ENCODE assay signal across 17 cellular contexts in genomic region chr14:74835607-74836250, GRCh38. TPM values are rescaled to one million over a fixed set of nuclear protein-coding genes. Genes with fewer than 3 reads are reported as not detected.
DNase-seq lines count a peak whose midpoint lies in the region; ATAC-seq, FAIRE-seq and TF ChIP-seq lines count a peak whose summit lies in the region.
"Had no signal": no experiment of that assay in that cellular context is flagged by ENCODE, and none has a peak within 500 bp of the region (broad histone marks: within the 10 kb centered on the region; RNA-seq: fewer than 3 reads in every experiment).

No MANE protein-coding gene starts in this region.

- TF ChIP-seq EP300 in GM12878 (IDR thresholded peaks at IDR 0.05; ENCODE audit: borderline replicate concordance in 1 of 2, control insufficient read depth in 1 of 2, low read depth in 2 of 2, low read length in 2 of 2), result no peak
- TF ChIP-seq EP300 in tibial nerve (IDR thresholded peaks at IDR 0.05), result no peak

- SMC1A ChIA-PET in GM12878 (lab: Charles Lee; ENCODE audit: uncharacterized antibody, unreplicated experiment), result interaction anchor here (0.7 to 3.4 kb wide), 11 partner anchors 10 to 227 kb away, joined by 3 to 11 read pairs (median 3); partner anchors contain the start of gene YLPM1

- 0 out of 2 replicates have a peak overlapping the region, but pooled peaks have one; percentile 11 for H3K9ac ChIP-seq in GM12878 (ENCODE audit: control insufficient read depth, insufficient read depth, low read length)

- POLR2A ChIA-PET in GM12878 (lab: Charles Lee), result interaction anchor here (0.5 to 0.6 kb wide), 4 partner anchors 48 to 1047 kb away, joined by 3 to 4 read pairs (median 3); no protein-coding TSS in a partner anchor

- DNase-seq in cardiac muscle cell (ENCODE audit: low read depth in 1 of 2, low spot score in 1 of 2) (no peak), right cardiac atrium (no peak), GM12878 (ENCODE audit: low read depth, low spot score) (peak; percentile 23), tibial nerve (ENCODE audit: low spot score in 2 of 2) (no peak), midbrain (lab: John Stamatoyannopoulos, UW) (no peak)
- DNase-seq: aorta, mesendoderm, MV-4-11, SW 1271 had no signal

- peak overlapping the region; percentile 60 for H3K4me2 ChIP-seq in GM12878 (ENCODE audit: control insufficient read depth, insufficient read depth)

- no TSS peak for BruUV-seq in GM12878 (replicated peaks; lab: Mats Ljungman, UMichigan)

- H2AFZ ChIP-seq in GM12878 (ENCODE audit: control insufficient read depth, low read depth, low read length), result peak overlapping the region; percentile 51; the same call in 1 of the 2 replicates

- no peaks in the 10 kb centered on the region for H3K4me1 ChIP-seq in cardiac muscle cell (ENCODE audit: low read depth)
- H3K4me1 ChIP-seq in right cardiac atrium (ENCODE audit: control insufficient read depth, insufficient read depth, low read length), result no peaks in the 10 kb centered on the region
- peaks cover 50% of the 10 kb centered on the region for H3K4me1 ChIP-seq in GM12878 (ENCODE audit: control insufficient read depth, insufficient read depth, low read length)
- H3K4me1 ChIP-seq in tibial nerve, result peaks cover 0 to 19% (median 5%) of the 10 kb centered on the region in 4 donors

- FAIRE-seq in GM12878 (lab: Jason Lieb, UNC), result peak; percentile 86
- FAIRE-seq: H1 had no signal

- intact Hi-C loops in right cardiac atrium (cut with DNase I) (no loop called here), GM12878 (cut with micrococcal nuclease; ENCODE audit: unreplicated experiment) (no loop called here)

- H3K27me3 ChIP-seq in cardiac muscle cell (no peaks in the 10 kb centered on the region), right cardiac atrium (ENCODE audit: control insufficient read depth, insufficient read depth) (no peaks in the 10 kb centered on the region), GM12878 (replicated peaks in 1 of 2; ENCODE audit: control insufficient read depth in 2 of 2, insufficient read depth in 2 of 2, low read length in 1 of 2) (no peaks in the 10 kb centered on the region), tibial nerve (no peaks in the 10 kb centered on the region)

- CTCF ChIA-PET in GM12878 (lab: Yijun Ruan, JAX), result interaction anchor here (0.6 to 10.6 kb wide), 9 partner anchors 9 to 227 kb away, joined by 3 to 106 read pairs (median 7); partner anchors contain the start of gene YLPM1

- H3K79me2 ChIP-seq in GM12878 (ENCODE audit: control insufficient read depth, insufficient read depth, low read length), result no peaks in the 10 kb centered on the region

- no peak for TF ChIP-seq CTCF in cardiac muscle cell (IDR thresholded peaks at IDR 0.05; ENCODE audit: low read depth, low read length)
- TF ChIP-seq CTCF in GM12878 (IDR thresholded peaks at IDR 0.05 in 2 of 3, conservative IDR thresholded peaks at IDR 0.05 in 1 of 3; ENCODE audit: control insufficient read depth in 2 of 3, extremely low read depth in 1 of 3, insufficient read depth in 1 of 3, low read depth in 3 of 3, low read length in 3 of 3), result no peak
- no peak for TF ChIP-seq CTCF in tibial nerve (IDR thresholded peaks at IDR 0.05)

- WGBS in right cardiac atrium, result 80% methylated on average over 7 of the region's 7 CpGs
- WGBS in GM12878 (ENCODE audit: insufficient coverage, insufficient replicate concordance, low lambda C conversion rate, missing lambda C conversion rate), result 32% methylated on average over 7 of the region's 7 CpGs
- WGBS in tibial nerve, 2 donors, result 80 to 81% methylated on average over 7 of the region's 7 CpGs

- no peaks in the 10 kb centered on the region for H4K20me1 ChIP-seq in GM12878 (ENCODE audit: control insufficient read depth, insufficient read depth)

- no peak for TF ChIP-seq POLR2A in GM12878 (IDR thresholded peaks at IDR 0.05; ENCODE audit: low read depth, low read length)
- no peak for TF ChIP-seq POLR2A in tibial nerve (IDR thresholded peaks at IDR 0.05)

- H3K27ac ChIP-seq in cardiac muscle cell, result peak overlapping the region; percentile 27
- H3K27ac ChIP-seq in right cardiac atrium (ENCODE audit: low read length), result no peak overlapping the region
- H3K27ac ChIP-seq in KOPT-K1 (ENCODE audit: low read depth, low read length, poor library complexity, severe bottlenecking), result peak overlapping the region; percentile 37
- peak overlapping the region; percentile 60 for H3K27ac ChIP-seq in GM12878 (ENCODE audit: control insufficient read depth, insufficient read depth)
- no peak overlapping the region for H3K27ac ChIP-seq in tibial nerve

- TF ChIP-seq RAD21 in GM12878 (IDR thresholded peaks at IDR 0.05; ENCODE audit: insufficient read depth, low read depth, low read length), result 0 out of 2 replicates have a peak, but pooled peaks have one; percentile 6

- no peak overlapping the region for H3K4me3 ChIP-seq in cardiac muscle cell
- no peak overlapping the region for H3K4me3 ChIP-seq in right cardiac atrium (ENCODE audit: low read length)
- H3K4me3 ChIP-seq in GM12878, result no peak overlapping the region
- H3K4me3 ChIP-seq in tibial nerve, result no peak overlapping the region

- H3K36me3 ChIP-seq in cardiac muscle cell (peaks cover 17% of the 10 kb centered on the region), KOPT-K1 (ENCODE audit: insufficient read depth, low read length) (peaks cover 68% of the 10 kb centered on the region), GM12878 (ENCODE audit: control insufficient read depth in 2 of 2, insufficient read depth in 2 of 2, low read length in 1 of 2) (peaks cover 1% of the 10 kb centered on the region in 2 experiments), tibial nerve (peaks cover 0 to 36% (median 0%) of the 10 kb centered on the region in 3 donors)

- ATAC-seq in right cardiac atrium (no peak), GM12878 (peak; percentile 61), HG02870 (IDR thresholded peaks at IDR 0.05; ENCODE audit: unreplicated experiment) (no peak), GM18870 (IDR thresholded peaks at IDR 0.05; ENCODE audit: unreplicated experiment) (no peak)

- in situ Hi-C loops in GM12878 (cut with MboI), result no loop called here

- RAD21 ChIA-PET in GM12878 (lab: Charles Lee; ENCODE audit: unreplicated experiment), result interaction anchor here (0.7 to 2.4 kb wide), 8 partner anchors 14 to 228 kb away, joined by 3 to 7 read pairs (median 3); partner anchors contain the start of genes ACYP1 and YLPM1

- H3K9me3 ChIP-seq in cardiac muscle cell (ENCODE audit: low read depth), result no peaks in the 10 kb centered on the region
- H3K9me3 ChIP-seq in right cardiac atrium (ENCODE audit: control insufficient read depth, low read length), result no peaks in the 10 kb centered on the region
- H3K9me3 ChIP-seq in KOPT-K1 (ENCODE audit: insufficient read depth, low read length, poor library complexity, severe bottlenecking), result no peaks in the 10 kb centered on the region
- no peaks in the 10 kb centered on the region for H3K9me3 ChIP-seq in GM12878 (replicated peaks; ENCODE audit: control insufficient read depth, insufficient read depth, low read length)
- no peaks in the 10 kb centered on the region for H3K9me3 ChIP-seq in tibial nerve

TF ChIP-seq in GM12878, 131 proteins besides CTCF, POLR2A, EP300 and RAD21 (continues in another document):
- TF ChIP-seq NBN (IDR thresholded peaks at IDR 0.05), result no peak
- no peak for TF ChIP-seq SMC3 (IDR thresholded peaks at IDR 0.05; ENCODE audit: borderline replicate concordance, low read length)
- TF ChIP-seq LARP7 (IDR thresholded peaks at IDR 0.05), result no peak
- no peak for TF ChIP-seq CHD1 (IDR thresholded peaks at IDR 0.05; ENCODE audit: low read depth, low read length)

RNA-seq across cellular contexts. Expression of gene PROX2, which starts 40.2 kb away (rescaled TPM):
- total RNA-seq in cardiac muscle cell (not detected in 2 replicates), right cardiac atrium (not detected), GM12878 (2014; rRNA removed) (0.16 and 0.23 TPM in 2 replicates), GM12878 (2014; rRNA removed; fragmentation: Illumina TruSeq; extraction: Trizol) (0.27 and 0.37 TPM in 2 replicates), GM12878 (2021) (0.11 and 0.33 TPM in 2 replicates), tibial nerve (not detected)
- polyA plus RNA-seq in cardiac muscle cell (0.06 and 0.75 TPM in 2 replicates), right cardiac atrium (not detected), GM12878 (2011; rRNA removed) (0.03 and 0.11 TPM in 2 replicates), GM12878 (2014; fragmentation: Illumina TruSeq; extraction: Trizol) (0.16 TPM in 1 of 2 replicates, not detected in the other), GM12878 (2014; fragmentation: Nextera tagmentation; extraction: Ambion mirVana) (under 1 TPM; 0.04 to 0.05 TPM), GM12878 (2014; rRNA removed) (0.08 and 0.12 TPM in 2 replicates), GM12878 (2016; fragmentation: Nextera tagmentation; extraction: Ambion mirVana) (under 1 TPM; 0.28 to 0.42 TPM)
- not detected in 2 replicates for total RNA-seq in GM12878 (2013; cell fraction: nucleolus; rRNA removed)
- polyA plus RNA-seq in GM12878 (2011; ENCODE audit: low read depth), result 0.29 TPM
- not detected in 2 replicates for polyA plus RNA-seq in GM12878 (2011; cell fraction: cytosol; rRNA removed)
- 0.03 TPM in 1 of 2 replicates, not detected in the other for polyA plus RNA-seq in GM12878 (2011; cell fraction: nucleus; rRNA removed)
- polyA plus RNA-seq in GM12878 (2012), result 0.38 and 0.50 TPM in 2 replicates
- not detected in 2 replicates for polyA minus RNA-seq in GM12878 (2011; rRNA and poly(A)+ RNA removed)
- polyA minus RNA-seq in GM12878 (2011; cell fraction: cytosol; rRNA and poly(A)+ RNA removed), result not detected in 2 replicates
- not detected in 2 replicates for polyA minus RNA-seq in GM12878 (2011; cell fraction: nucleus; rRNA and poly(A)+ RNA removed)
- total RNA-seq: aorta, Daoy, fibroblast of villous mesenchyme, H1, HT-29, posterior vena cava had no signal
- polyA plus RNA-seq: aorta had no signal

RNA-seq across cellular contexts. Expression of gene DLST, which starts 46.0 kb away (rescaled TPM):
- total RNA-seq in cardiac muscle cell (53.2 and 63.7 TPM in 2 replicates), right cardiac atrium (100 to 1,000 TPM; 121 to 148 (median 144) TPM), GM12878 (2014; rRNA removed) (64.7 and 67.0 TPM in 2 replicates), GM12878 (2014; rRNA removed; fragmentation: Illumina TruSeq; extraction: Trizol) (68.3 and 72.9 TPM in 2 replicates), GM12878 (2021) (118 and 126 TPM in 2 replicates), tibial nerve (10 to 100 TPM; 73.5 to 94.8 (median 87.2) TPM)
- polyA plus RNA-seq in cardiac muscle cell (10.0 and 13.8 TPM in 2 replicates), right cardiac atrium (87.6 TPM), GM12878 (2011; rRNA removed) (127 and 141 TPM in 2 replicates), GM12878 (2014; fragmentation: Illumina TruSeq; extraction: Trizol) (116 and 119 TPM in 2 replicates), GM12878 (2014; fragmentation: Nextera tagmentation; extraction: Ambion mirVana) (10 to 100 TPM in 1 of 2 experiments, 1 to 10 TPM in 1; 2.9 to 12.2 TPM), GM12878 (2014; rRNA removed) (113 and 116 TPM in 2 replicates), GM12878 (2016; fragmentation: Nextera tagmentation; extraction: Ambion mirVana) (10 to 100 TPM; 10.8 to 14.9 TPM)
- 115 and 132 TPM in 2 replicates for total RNA-seq in GM12878 (2013; cell fraction: nucleolus; rRNA removed)
- 49.5 TPM for polyA plus RNA-seq in GM12878 (2011; ENCODE audit: low read depth)
- 189 and 215 TPM in 2 replicates for polyA plus RNA-seq in GM12878 (2011; cell fraction: cytosol; rRNA removed)
- polyA plus RNA-seq in GM12878 (2011; cell fraction: nucleus; rRNA removed), result 134 and 155 TPM in 2 replicates
- polyA plus RNA-seq in GM12878 (2012), result 68.5 and 77.5 TPM in 2 replicates
- polyA minus RNA-seq in GM12878 (2011; rRNA and poly(A)+ RNA removed), result 130 and 164 TPM in 2 replicates
- 32.6 and 43.8 TPM in 2 replicates for polyA minus RNA-seq in GM12878 (2011; cell fraction: cytosol; rRNA and poly(A)+ RNA removed)
- polyA minus RNA-seq in GM12878 (2011; cell fraction: nucleus; rRNA and poly(A)+ RNA removed), result 40.4 and 50.0 TPM in 2 replicates

Comparison
In these comparisons a context has a peak if more than half of its experiments do, and no peak if none do; other contexts are left out.
1. H3K27ac ChIP-seq: peak in cardiac muscle cell (single experiment), KOPT-K1 (single experiment) and GM12878 (single experiment); none in right cardiac atrium (single experiment) and tibial nerve (0 of 4).